33 cellular contexts compared by ENCODE assay signal in genomic region chr1:71610489-71610888, GRCh38.
"Had no signal": no experiment of that assay in that cellular context is flagged by ENCODE, and none has a peak within 500 bp of the region (broad histone marks: within the 10 kb centered on the region; RNA-seq: fewer than 3 reads in every experiment).

No MANE protein-coding gene starts in this region.

- H3K4me1 Mint-ChIP-seq: activated B cell treated with CpG ODN at 0.5 μM for 24 hours; activated CD4-positive, alpha-beta T cell treated with anti-CD3 and anti-CD28 coated beads, Interleukin-2, amount 10 ng/mL, durations not matched to agents 24 days and 14 days; activated naive CD8-positive, alpha-beta T cell treated with anti-CD3 and anti-CD28 coated beads for 36 hours; activated T-helper 17 cell treated with anti-CD3 and anti-CD28 coated beads, Interleukin-2, amount 50 U/mL, for 72 hours; T-cell; T-helper 17 cell had no signal

- H3K4me3 Mint-ChIP-seq: activated B cell treated with CpG ODN at 0.5 μM for 24 hours; activated CD4-positive, alpha-beta memory T cell treated with anti-CD3 and anti-CD28 coated beads for 36 hours; activated CD4-positive, alpha-beta T cell treated with anti-CD3 and anti-CD28 coated beads, Interleukin-2, amount 10 ng/mL, durations not matched to agents 24 days and 14 days; activated CD8-positive, alpha-beta T cell treated with anti-CD3 and anti-CD28 coated beads for 36 hours; activated naive CD4-positive, alpha-beta T cell treated with anti-CD3 and anti-CD28 coated beads for 36 hours; activated naive CD8-positive, alpha-beta T cell treated with anti-CD3 and anti-CD28 coated beads for 36 hours; activated T-cell treated with anti-CD3 and anti-CD28 coated beads, Interleukin-2, amount 50 U/mL, for 4 hours; activated T-cell treated with anti-CD3 and anti-CD28 coated beads, Interleukin-2, amount 50 U/mL, for 72 hours; activated T-helper 1 cell treated with anti-CD3 and anti-CD28 coated beads, Interleukin-12 subunit alpha, Interleukin-12 subunit beta, Interleukin-2, Interleukin-4 antibody, amounts not matched to agents 30 ng/mL and 10 ng/mL and 1 ng/mL, durations not matched to agents 14 hours and 24 hours and 36 hours; activated T-helper 17 cell treated with anti-CD3 and anti-CD28 coated beads, Interleukin-2, amount 50 U/mL, for 72 hours; T-cell; T-helper 17 cell had no signal

- ATAC-seq: activated CD8-positive, alpha-beta T cell treated with anti-CD3 and anti-CD28 coated beads for 36 hours; activated naive CD4-positive, alpha-beta T cell treated with anti-CD3 and anti-CD28 coated beads, Interleukin-2, amount 50 U/mL, for 72 hours; activated T-cell treated with anti-CD3 and anti-CD28 coated beads, Interleukin-2, amount 50 U/mL, for 4 hours; activated T-cell treated with anti-CD3 and anti-CD28 coated beads, Interleukin-2, amount 50 U/mL, for 72 hours; activated T-helper 17 cell treated with anti-CD3 and anti-CD28 coated beads, Interleukin-2, amount 50 U/mL, for 72 hours; body of pancreas; T-cell; T-helper 17 cell had no signal

- H3K4me3 ChIP-seq: adrenal gland, body of pancreas, breast epithelium had no signal

- H3K9me3 Mint-ChIP-seq: activated CD4-positive, alpha-beta T cell treated with anti-CD3 and anti-CD28 coated beads, Interleukin-2, amount 10 ng/mL, durations not matched to agents 24 days and 14 days; activated CD8-positive, alpha-beta T cell treated with anti-CD3 and anti-CD28 coated beads for 36 hours; activated naive CD8-positive, alpha-beta T cell treated with anti-CD3 and anti-CD28 coated beads for 36 hours had no signal

- H3K27ac Mint-ChIP-seq: activated B cell treated with CpG ODN at 0.5 μM for 24 hours; activated CD4-positive, alpha-beta memory T cell treated with anti-CD3 and anti-CD28 coated beads for 36 hours; activated CD4-positive, alpha-beta T cell treated with anti-CD3 and anti-CD28 coated beads, Interleukin-2, amount 10 ng/mL, durations not matched to agents 24 days and 14 days; activated CD8-positive, alpha-beta T cell treated with anti-CD3 and anti-CD28 coated beads for 36 hours; activated naive CD4-positive, alpha-beta T cell treated with anti-CD3 and anti-CD28 coated beads for 36 hours; activated naive CD4-positive, alpha-beta T cell treated with anti-CD3 and anti-CD28 coated beads, Interleukin-2, amount 50 U/mL, for 72 hours; activated naive CD8-positive, alpha-beta T cell treated with anti-CD3 and anti-CD28 coated beads for 36 hours; activated T-cell treated with anti-CD3 and anti-CD28 coated beads, Interleukin-2, amount 50 U/mL, for 72 hours; activated T-helper 1 cell treated with anti-CD3 and anti-CD28 coated beads, Interleukin-12 subunit alpha, Interleukin-12 subunit beta, Interleukin-2, Interleukin-4 antibody, amounts not matched to agents 30 ng/mL and 10 ng/mL and 1 ng/mL, durations not matched to agents 14 hours and 24 hours and 36 hours; activated T-helper 17 cell treated with anti-CD3 and anti-CD28 coated beads, Interleukin-2, amount 50 U/mL, for 72 hours; T-cell; T-helper 17 cell had no signal

- H3K27me3 ChIP-seq: adrenal gland, body of pancreas, brain microvascular endothelial cell, breast epithelium had no signal

- H3K36me3 ChIP-seq: adrenal gland, brain microvascular endothelial cell, breast epithelium had no signal

- DNase-seq: activated B cell treated with CpG ODN at 0.5 μM for 24 hours; activated CD4-positive, alpha-beta memory T cell treated with anti-CD3 and anti-CD28 coated beads for 36 hours; activated CD4-positive, alpha-beta T cell treated with anti-CD3 and anti-CD28 coated beads for 4 hours; activated CD4-positive, alpha-beta T cell treated with anti-CD3 and anti-CD28 coated beads, Interleukin-2, amount 10 ng/mL, durations not matched to agents 24 days and 14 days; activated CD4-positive, alpha-beta T cell treated with anti-CD3 and anti-CD28 coated beads, Interleukin-2, amount 50 U/mL, for 1 hour; activated CD4-positive, alpha-beta T cell treated with anti-CD3 and anti-CD28 coated beads, Interleukin-2, amount 50 U/mL, for 4 hours; activated CD4-positive, CD25-positive, alpha-beta regulatory T cell treated with anti-CD3 and anti-CD28 coated beads, Interleukin-2, amount 50 U/mL, for 72 hours; activated CD8-positive, alpha-beta memory T cell treated with anti-CD3 and anti-CD28 coated beads, Interleukin-2, amount 50 U/mL, for 4 hours; activated CD8-positive, alpha-beta T cell treated with anti-CD3 and anti-CD28 coated beads for 36 hours; activated effector memory CD4-positive, alpha-beta T cell treated with anti-CD3 and anti-CD28 coated beads, Interleukin-2, amount 50 U/mL, for 16 hours; activated gamma-delta T cell treated with Interleukin-2 at 50 U/mL for 16 hours; activated naive CD4-positive, alpha-beta T cell; activated naive CD4-positive, alpha-beta T cell treated with anti-CD3 and anti-CD28 coated beads for 36 hours; activated naive CD4-positive, alpha-beta T cell treated with anti-CD3 and anti-CD28 coated beads, Interleukin-2, amount 50 U/mL, for 16 hours; activated naive CD8-positive, alpha-beta T cell treated with anti-CD3 and anti-CD28 coated beads for 36 hours; activated T-cell treated with anti-CD3 and anti-CD28 coated beads for 4 hours; activated T-cell treated with anti-CD3 and anti-CD28 coated beads, Interleukin-2, amount 50 U/mL, for 1 hour; activated T-cell treated with anti-CD3 and anti-CD28 coated beads, Interleukin-2, amount 50 U/mL, for 4 hours; activated T-cell treated with anti-CD3 and anti-CD28 coated beads, Interleukin-2, amount 50 U/mL, for 72 hours; adrenal gland; amniotic stem cell; aorta; brain microvascular endothelial cell; central memory CD4-positive, alpha-beta T cell; T-cell; T-helper 17 cell; T-helper 9 cell had no signal

- H3K27ac ChIP-seq: adrenal gland, body of pancreas, brain microvascular endothelial cell, breast epithelium, VCaP had no signal

- H3K36me3 Mint-ChIP-seq: activated CD4-positive, alpha-beta memory T cell treated with anti-CD3 and anti-CD28 coated beads for 36 hours; activated naive CD8-positive, alpha-beta T cell treated with anti-CD3 and anti-CD28 coated beads for 36 hours; T-cell had no signal

- H3K9me3 ChIP-seq: adrenal gland, body of pancreas, breast epithelium had no signal

- H3K4me1 ChIP-seq: adrenal gland, body of pancreas, breast epithelium had no signal

- H3K27me3 Mint-ChIP-seq: activated B cell treated with CpG ODN at 0.5 μM for 24 hours; activated CD4-positive, alpha-beta memory T cell treated with anti-CD3 and anti-CD28 coated beads for 36 hours; activated CD4-positive, alpha-beta T cell treated with anti-CD3 and anti-CD28 coated beads, Interleukin-2, amount 10 ng/mL, durations not matched to agents 24 days and 14 days; activated CD8-positive, alpha-beta T cell treated with anti-CD3 and anti-CD28 coated beads for 36 hours; activated naive CD8-positive, alpha-beta T cell treated with anti-CD3 and anti-CD28 coated beads for 36 hours; activated T-helper 17 cell treated with anti-CD3 and anti-CD28 coated beads, Interleukin-2, amount 50 U/mL, for 72 hours; T-cell; T-helper 17 cell had no signal
